20 cellular contexts compared by ENCODE assay signal in genomic region chr6:72704979-72705378, GRCh38.
DNase-seq lines count a peak whose midpoint lies in the region; TF ChIP-seq lines count a peak whose summit lies in the region.
"Had no signal": no experiment of that assay in that cellular context is flagged by ENCODE, and none has a peak within 500 bp of the region (broad histone marks: within the 10 kb centered on the region; RNA-seq: fewer than 3 reads in every experiment).

No MANE protein-coding gene starts in this region.

- H2AK5ac ChIP-seq in H9 (ENCODE audit: insufficient read length, low read length) (no peak overlapping the region), mesendoderm (ENCODE audit: low read length) (no peak overlapping the region)

- no peaks in the 10 kb centered on the region for H3K23me2 ChIP-seq in H9 (ENCODE audit: insufficient read length, low read depth, low read length, poor library complexity, severe bottlenecking)

- no peak overlapping the region for H3K27ac Mint-ChIP-seq in H9
- no peak overlapping the region for H3K27ac Mint-ChIP-seq in endodermal cell
- H3K27ac Mint-ChIP-seq: T-helper 2 cell treated with Interferon-gamma antibody and Interleukin-4, amounts not matched to agents 5 μg/mL and 100 μg/mL, for 36 hours had no signal

- H3K4me3 ChIP-seq in endodermal cell (ENCODE audit: low read length), result no peak overlapping the region
- no peak overlapping the region for H3K4me3 ChIP-seq in smooth muscle cell
- no peak overlapping the region for H3K4me3 ChIP-seq in mesendoderm (ENCODE audit: low read length)
- H3K4me3 ChIP-seq: left ventricle myocardium inferior, skin epidermis, testis had no signal

- H3K9ac ChIP-seq in H9 (ENCODE audit: extremely low read depth, insufficient read length, low read length) (no peak overlapping the region), endodermal cell (ENCODE audit: extremely low read depth, low read length, poor library complexity, severe bottlenecking) (no peak overlapping the region), smooth muscle cell (ENCODE audit: low read depth) (no peak overlapping the region), mesendoderm (ENCODE audit: low read length) (no peak overlapping the region)

- no peak overlapping the region for H3T11ph ChIP-seq in H9 (ENCODE audit: low read length)

- H3K4ac ChIP-seq in H9 (ENCODE audit: low read depth, low read length), result no peak overlapping the region
- H3K4ac ChIP-seq in mesendoderm (ENCODE audit: low read depth, low read length), result no peak overlapping the region

- no peak overlapping the region for H3K23ac ChIP-seq in H9 (ENCODE audit: insufficient read length, low read depth, low read length)
- H3K23ac ChIP-seq in mesendoderm (ENCODE audit: low read length), result no peak overlapping the region

- in situ Hi-C loops in ACHN (cut with HindIII; ENCODE audit: low pct_ligation_motif_present, low pct_unique_long_range_greater_than_20kb, low sequenced_read_pairs), result no loop called here

- no peak overlapping the region for H3K56ac ChIP-seq in H9 (ENCODE audit: insufficient read length, low read depth, low read length)
- H3K56ac ChIP-seq in mesendoderm (ENCODE audit: low read length), result no peak overlapping the region

- no peak overlapping the region for H3K4me2 ChIP-seq in H9 (ENCODE audit: insufficient read depth, insufficient read length, low read length)
- no peak overlapping the region for H3K4me2 ChIP-seq in smooth muscle cell
- no peak overlapping the region for H3K4me2 ChIP-seq in mesendoderm (ENCODE audit: low read length)

- H3K79me2 ChIP-seq in H9 (ENCODE audit: insufficient read depth, low read length), result no peaks in the 10 kb centered on the region
- no peaks in the 10 kb centered on the region for H3K79me2 ChIP-seq in smooth muscle cell (ENCODE audit: low read depth)
- no peaks in the 10 kb centered on the region for H3K79me2 ChIP-seq in mesendoderm (ENCODE audit: control insufficient read depth, insufficient read depth, low read length)

- H2AFZ ChIP-seq in H9 (ENCODE audit: low read length) (no peak overlapping the region), smooth muscle cell (ENCODE audit: low read depth) (no peak overlapping the region)

- H3K14ac ChIP-seq in H9 (ENCODE audit: insufficient read depth, low read length), result no peak overlapping the region

- H2BK5ac ChIP-seq in H9 (ENCODE audit: insufficient read length, low read length) (no peak overlapping the region), mesendoderm (ENCODE audit: low read length) (no peak overlapping the region)

- H3K18ac ChIP-seq in H9 (ENCODE audit: insufficient read length, low read depth, low read length), result no peak overlapping the region
- no peak overlapping the region for H3K18ac ChIP-seq in mesendoderm (ENCODE audit: low read length)

- no peaks in the 10 kb centered on the region for H3K27me3 Mint-ChIP-seq in H9 (ENCODE audit: low read depth)
- H3K27me3 Mint-ChIP-seq in endodermal cell (ENCODE audit: insufficient read depth), result no peaks in the 10 kb centered on the region

- H2BK120ac ChIP-seq in H9 (ENCODE audit: low read depth, low read length, poor library complexity, severe bottlenecking) (no peak overlapping the region), mesendoderm (ENCODE audit: low read depth, low read length) (no peak overlapping the region)

- no peak overlapping the region for H4K5ac ChIP-seq in H9 (ENCODE audit: insufficient read length, low read depth, low read length)
- no peak overlapping the region for H4K5ac ChIP-seq in mesendoderm (ENCODE audit: low read length)

- H2BK20ac ChIP-seq in H9 (ENCODE audit: low read depth, low read length, poor library complexity, severe bottlenecking), result no peak overlapping the region

- no peaks in the 10 kb centered on the region for H3K27me3 ChIP-seq in H9 (ENCODE audit: insufficient read depth, low read length)
- H3K27me3 ChIP-seq in endodermal cell (ENCODE audit: control insufficient read depth, insufficient read depth, low read length, poor library complexity, severe bottlenecking), result no peaks in the 10 kb centered on the region
- no peaks in the 10 kb centered on the region for H3K27me3 ChIP-seq in smooth muscle cell (ENCODE audit: low read depth)
- H3K27me3 ChIP-seq in mesendoderm (ENCODE audit: insufficient read depth, low read length, poor library complexity), result no peaks in the 10 kb centered on the region
- H3K27me3 ChIP-seq: testis had no signal

- H3K27ac ChIP-seq in H9 (ENCODE audit: insufficient read length, low read depth, low read length), result no peak overlapping the region
- H3K27ac ChIP-seq in endodermal cell (ENCODE audit: low read depth, low read length), result no peak overlapping the region
- no peak overlapping the region for H3K27ac ChIP-seq in smooth muscle cell (ENCODE audit: low read depth)
- H3K27ac ChIP-seq in mesendoderm (ENCODE audit: low read depth, low read length), result no peak overlapping the region
- H3K27ac ChIP-seq: left ventricle myocardium inferior, skin epidermis, testis had no signal

- H3K36me3 Mint-ChIP-seq in H9 (ENCODE audit: insufficient read depth in 1 of 3, low read depth in 3 of 3) (no peaks in the 10 kb centered on the region), endodermal cell (ENCODE audit: low read depth) (no peaks in the 10 kb centered on the region)

- H2BK12ac ChIP-seq in H9 (ENCODE audit: insufficient read length, low read depth, low read length), result no peak overlapping the region

- H4K8ac ChIP-seq in H9 (replicated peaks; ENCODE audit: insufficient read length, low read depth, low read length) (no peak overlapping the region), mesendoderm (ENCODE audit: low read depth, low read length) (no peak overlapping the region)

- TF ChIP-seq CTCF in H9 (conservative IDR thresholded peaks at IDR 0.05), result peak; percentile 43; the same call in 2 of the 3 replicates
- peak; percentile 53 for TF ChIP-seq CTCF in endodermal cell (conservative IDR thresholded peaks at IDR 0.05)
- no peak for TF ChIP-seq CTCF in smooth muscle cell (IDR thresholded peaks at IDR 0.05; ENCODE audit: borderline replicate concordance, insufficient read depth, poor library complexity, severe bottlenecking)

- DNase-seq in ACHN (peak; percentile 26), H9 (no peak), SK-N-DZ (ENCODE audit: low spot score) (peak; percentile 5), endodermal cell (no peak), smooth muscle cell (lab: John Stamatoyannopoulos, UW; ENCODE audit: unreplicated experiment) (no peak), Kasumi-1 (lab: John Stamatoyannopoulos, UW) (no peak), mesendoderm (no peak)
- no peak for DNase-seq in activated effector memory CD4-positive, alpha-beta T cell treated with Interleukin-2 at 50 U/mL for 16 hours
- DNase-seq: activated CD8-positive, alpha-beta memory T cell treated with anti-CD3 and anti-CD28 coated beads, Interleukin-2, amount 50 U/mL, for 4 hours; activated gamma-delta T cell treated with Interleukin-2 at 50 U/mL for 16 hours; amygdala; cerebellar nuclear complex; Karpas-422; left ventricle myocardium inferior; NCI-H1436; stimulated activated CD4-positive, alpha-beta T cell treated with anti-CD3 and anti-CD28 coated beads, Interleukin-4, amount 100 ng/mL, for 4 hours; stimulated activated CD8-positive, alpha-beta memory T cell treated with anti-CD3 and anti-CD28 coated beads, Interleukin-4, amount 100 ng/mL, for 48 hours; testis had no signal

- H2BK15ac ChIP-seq in H9 (ENCODE audit: low read depth, low read length) (no peak overlapping the region), mesendoderm (replicated peaks; ENCODE audit: low read depth) (no peak overlapping the region)

- no CpG with 5 or more reads among the region's 4 CpGs for WGBS in H9 (ENCODE audit: extremely low coverage, insufficient read length, low lambda C conversion rate)
- 95 to 96% methylated on average over 3 to 4 of the region's 4 CpGs for WGBS in endodermal cell (ENCODE audit: insufficient coverage in 1 of 2, insufficient read length in 1 of 2), 2 experiments
- 81% methylated on average over 4 of the region's 4 CpGs for WGBS in smooth muscle cell (ENCODE audit: low lambda C conversion rate)
- no CpG with 5 or more reads among the region's 4 CpGs for WGBS in mesendoderm (ENCODE audit: extremely low coverage, insufficient coverage, low lambda C conversion rate)

- H3K4me3 Mint-ChIP-seq in H9, result no peak overlapping the region
- no peak overlapping the region for H3K4me3 Mint-ChIP-seq in endodermal cell
- H3K4me3 Mint-ChIP-seq: T-helper 2 cell treated with Interferon-gamma antibody and Interleukin-4, amounts not matched to agents 5 μg/mL and 100 μg/mL, for 36 hours had no signal

- H3K9me3 ChIP-seq in H9 (ENCODE audit: control insufficient read depth, low read depth, low read length) (no peaks in the 10 kb centered on the region), endodermal cell (ENCODE audit: control insufficient read depth, low read length) (no peaks in the 10 kb centered on the region), smooth muscle cell (replicated peaks; ENCODE audit: low read depth) (no peaks in the 10 kb centered on the region)
- H3K9me3 ChIP-seq: testis had no signal

- no peaks in the 10 kb centered on the region for H4K20me1 ChIP-seq in H9 (ENCODE audit: control insufficient read depth, insufficient read depth, insufficient read length)
- no peaks in the 10 kb centered on the region for H4K20me1 ChIP-seq in smooth muscle cell (ENCODE audit: low read depth)

- no peaks in the 10 kb centered on the region for H3F3A ChIP-seq in smooth muscle cell (ENCODE audit: low read depth)

- H3K79me1 ChIP-seq in H9 (ENCODE audit: insufficient read depth, low read depth, low read length, poor library complexity, severe bottlenecking) (no peaks in the 10 kb centered on the region), mesendoderm (ENCODE audit: low read length) (no peaks in the 10 kb centered on the region)

- H3K36me3 ChIP-seq in endodermal cell (ENCODE audit: control insufficient read depth, insufficient read depth, low read length), result no peaks in the 10 kb centered on the region
- no peaks in the 10 kb centered on the region for H3K36me3 ChIP-seq in smooth muscle cell (ENCODE audit: low read depth)
- no peaks in the 10 kb centered on the region for H3K36me3 ChIP-seq in mesendoderm (ENCODE audit: control insufficient read depth, insufficient read depth, low read length)
- H3K36me3 ChIP-seq: left ventricle myocardium inferior had no signal

- H3K4me1 ChIP-seq in H9 (ENCODE audit: insufficient read depth, low read length) (no peaks in the 10 kb centered on the region), endodermal cell (ENCODE audit: control insufficient read depth, insufficient read depth, low read length) (no peaks in the 10 kb centered on the region), smooth muscle cell (ENCODE audit: low read depth) (no peaks in the 10 kb centered on the region), mesendoderm (ENCODE audit: control insufficient read depth, low read depth, low read length) (no peaks in the 10 kb centered on the region)
- H3K4me1 ChIP-seq: left ventricle myocardium inferior, testis had no signal

- H3K9me3 Mint-ChIP-seq in H9, result peaks cover 0 to 2% of the 10 kb centered on the region in 2 experiments; a peak in 2 of 5 replicates
- H3K9me3 Mint-ChIP-seq in endodermal cell, result no peaks in the 10 kb centered on the region

- H3K4me1 Mint-ChIP-seq in H9, result peaks cover 0 to 4% of the 10 kb centered on the region in 2 experiments; a peak in 1 of 4 replicates
- peaks cover 12% of the 10 kb centered on the region for H3K4me1 Mint-ChIP-seq in endodermal cell

- H4K91ac ChIP-seq in H9 (ENCODE audit: insufficient read length, low read depth, low read length), result no peak overlapping the region

Comparison
In these comparisons a context has a peak if more than half of its experiments do, and no peak if none do; other contexts are left out.
1. DNase-seq: peak in ACHN (single experiment) and SK-N-DZ (single experiment); none in H9 (single experiment), endodermal cell (single experiment), activated effector memory CD4-positive, alpha-beta T cell treated with Interleukin-2 at 50 U/mL for 16 hours (single experiment), smooth muscle cell (single experiment), Kasumi-1 (0 of 2) and mesendoderm (single experiment).